8 cellular contexts compared by ENCODE assay signal in genomic region chr1:167430134-167430848, GRCh38.
DNase-seq lines count a peak whose midpoint lies in the region; ATAC-seq and TF ChIP-seq lines count a peak whose summit lies in the region.

No MANE protein-coding gene starts in this region.

- no peak overlapping the region for H4K5ac ChIP-seq in mesendoderm (ENCODE audit: low read length)

- H3K56ac ChIP-seq in mesendoderm (ENCODE audit: low read length) = no peak overlapping the region

- H3K27me3 ChIP-seq in mesendoderm (ENCODE audit: insufficient read depth, low read length, poor library complexity) = no peaks in the 10 kb centered on the region

- no peak overlapping the region for H3K27ac ChIP-seq in mesendoderm (ENCODE audit: low read depth, low read length)

- DNase-seq in mesendoderm (no peak), DMS53 (lab: John Stamatoyannopoulos, UW) (no peak), DMS153 (lab: John Stamatoyannopoulos, UW) (no peak), Ammon's horn (ENCODE audit: low spot score) (no peak)

- no peak overlapping the region for H2BK120ac ChIP-seq in mesendoderm (ENCODE audit: low read depth, low read length)

- peaks cover 2% of the 10 kb centered on the region for H3K4me1 ChIP-seq in mesendoderm (ENCODE audit: control insufficient read depth, low read depth, low read length)

- no peak overlapping the region for H4K8ac ChIP-seq in mesendoderm (ENCODE audit: low read depth, low read length)

- no peak overlapping the region for H3K4me3 ChIP-seq in mesendoderm (ENCODE audit: low read length)

- H3K4me2 ChIP-seq in mesendoderm (ENCODE audit: low read length) = no peak overlapping the region

- no peaks in the 10 kb centered on the region for H3K79me2 ChIP-seq in mesendoderm (ENCODE audit: control insufficient read depth, insufficient read depth, low read length)

- no peak overlapping the region for H3K4ac ChIP-seq in mesendoderm (ENCODE audit: low read depth, low read length)

- peak; percentile 40 for ATAC-seq in GM18868 (IDR thresholded peaks at IDR 0.05; ENCODE audit: unreplicated experiment)
- peak; percentile 34 for ATAC-seq in GM21737 (IDR thresholded peaks at IDR 0.05; ENCODE audit: unreplicated experiment)
- ATAC-seq in HG03159 (IDR thresholded peaks at IDR 0.05; ENCODE audit: unreplicated experiment) = no peak

- H3K36me3 ChIP-seq in mesendoderm (ENCODE audit: control insufficient read depth, insufficient read depth, low read length) = no peaks in the 10 kb centered on the region

- TF ChIP-seq POLR2A in Raji (IDR thresholded peaks at IDR 0.05; ENCODE audit: insufficient read depth, low read depth, low read length) = peak; percentile 60; the same call in 1 of the 2 replicates

- no peak overlapping the region for H2BK5ac ChIP-seq in mesendoderm (ENCODE audit: low read length)

- no CpG with 5 or more reads among the region's 17 CpGs for WGBS in mesendoderm (ENCODE audit: extremely low coverage, insufficient coverage, low lambda C conversion rate)

- H3K18ac ChIP-seq in mesendoderm (ENCODE audit: low read length) = no peak overlapping the region

- no peak overlapping the region for H2BK15ac ChIP-seq in mesendoderm (replicated peaks; ENCODE audit: low read depth)

- peak overlapping the region; percentile 80 for H3K23ac ChIP-seq in mesendoderm (ENCODE audit: low read length)

- H2AK5ac ChIP-seq in mesendoderm (ENCODE audit: low read length) = no peak overlapping the region

- H3K9ac ChIP-seq in mesendoderm (ENCODE audit: low read length) = no peak overlapping the region

- H3K79me1 ChIP-seq in mesendoderm (ENCODE audit: low read length) = no peaks in the 10 kb centered on the region
